8 cellular contexts compared by ENCODE assay signal in the genomic region with DNA sequence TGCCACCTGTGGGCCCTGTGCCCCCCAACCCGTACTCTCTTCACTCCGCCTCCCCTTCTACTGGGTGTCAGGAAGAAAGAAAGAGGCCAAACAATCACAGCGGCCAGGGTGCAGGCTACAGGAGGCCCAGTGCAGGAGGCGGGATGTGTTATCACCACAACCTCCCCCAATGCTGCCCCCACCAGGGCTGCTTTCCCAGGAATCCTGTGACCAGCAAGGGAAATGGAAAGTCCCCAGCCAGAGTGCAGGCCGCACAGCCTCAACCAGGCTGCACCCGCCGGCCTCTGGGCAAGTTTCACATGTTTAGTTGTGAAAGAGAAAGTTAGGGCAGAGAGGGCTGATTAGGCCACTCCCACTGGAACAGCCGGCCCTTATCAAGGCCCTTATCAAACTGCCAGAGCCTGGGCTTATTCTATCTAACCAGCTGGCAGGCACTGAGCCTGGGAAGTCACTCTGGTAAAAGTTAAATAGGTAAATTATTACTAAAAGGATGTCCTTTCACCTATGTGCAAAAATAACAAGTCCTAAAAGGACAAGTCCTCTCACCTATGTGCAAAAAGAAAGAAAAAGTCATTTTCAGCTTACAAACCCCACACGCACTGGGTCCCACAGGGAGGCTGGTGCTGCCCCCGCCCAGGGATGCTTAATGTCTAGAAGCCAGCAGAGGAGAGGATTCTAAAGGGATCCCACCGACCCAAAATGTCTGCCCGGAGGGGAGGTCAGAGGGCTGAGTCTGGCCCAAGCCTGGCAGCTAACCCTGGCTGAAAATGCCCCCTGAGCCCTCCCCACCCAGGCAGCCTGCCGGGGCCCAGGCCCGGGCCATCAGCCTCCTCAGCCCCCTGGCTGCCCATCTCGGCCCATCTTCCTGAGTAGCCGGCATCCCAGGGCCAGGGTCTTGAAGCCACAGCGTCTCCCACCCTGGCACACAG. TPM values are rescaled to one million over a fixed set of nuclear protein-coding genes. Genes with fewer than 3 reads are reported as not detected.
A peak's percentile ranks its signal among the peaks of the same experiment; 100 is the strongest.
DNase-seq lines count a peak whose midpoint lies in the region; ATAC-seq and FAIRE-seq lines count a peak whose summit lies in the region.
"Had no signal": no experiment of that assay in that cellular context is flagged by ENCODE, and none has a peak within 500 bp of the region (broad histone marks: within the 10 kb centered on the region; RNA-seq: fewer than 3 reads in every experiment).

No MANE protein-coding gene starts in this region.

- H3K36me3 Mint-ChIP-seq in activated naive CD8-positive, alpha-beta T cell treated with anti-CD3 and anti-CD28 coated beads, Interleukin-2, amount 10 ng/mL, durations not matched to agents 7 days and 5 days, result peaks cover 8% of the 10 kb centered on the region

- no peaks in the 10 kb centered on the region for H3K9me3 ChIP-seq in iPS-18a (ENCODE audit: control insufficient read depth, low read depth, low read length)

- H3K27ac Mint-ChIP-seq in activated naive CD8-positive, alpha-beta T cell treated with anti-CD3 and anti-CD28 coated beads, Interleukin-2, amount 10 ng/mL, durations not matched to agents 7 days and 5 days, result peak overlapping the region; percentile 98

- H3K27me3 ChIP-seq in iPS-18a (ENCODE audit: control insufficient read depth, insufficient read depth, low read length), result no peaks in the 10 kb centered on the region

- H3K4me1 ChIP-seq in iPS-18a (ENCODE audit: control insufficient read depth, low read depth, low read length), result peaks cover 12% of the 10 kb centered on the region

- H3K4me3 ChIP-seq in iPS-18a (ENCODE audit: low read length), result no peak overlapping the region

- peak overlapping the region; percentile 85 for H3K4me3 Mint-ChIP-seq in activated naive CD8-positive, alpha-beta T cell treated with anti-CD3 and anti-CD28 coated beads, Interleukin-2, amount 10 ng/mL, durations not matched to agents 7 days and 5 days

- peak; percentile 90 for FAIRE-seq in RCC 7860 (lab: Jason Lieb, UNC)
- FAIRE-seq: islet of Langerhans had no signal

- peaks cover 42% of the 10 kb centered on the region for H3K4me1 Mint-ChIP-seq in activated naive CD8-positive, alpha-beta T cell treated with anti-CD3 and anti-CD28 coated beads, Interleukin-2, amount 10 ng/mL, durations not matched to agents 7 days and 5 days

- peak overlapping the region; percentile 53 for H3K27ac ChIP-seq in iPS-18a (ENCODE audit: low read length)

- peak; percentile 83 for DNase-seq in RCC 7860 (ENCODE audit: low spot score)
- peak; percentile 73 for DNase-seq in activated naive CD8-positive, alpha-beta T cell treated with anti-CD3 and anti-CD28 coated beads, Interleukin-2, amount 10 ng/mL, durations not matched to agents 7 days and 5 days
- DNase-seq in stimulated activated CD4-positive, alpha-beta T cell treated with anti-CD3 and anti-CD28 coated beads, Interleukin-15, amount 100 ng/mL, for 48 hours (ENCODE audit: low read depth in 2 of 2), result peak; percentile 24 to 40
- DNase-seq in NCI-H524 (lab: John Stamatoyannopoulos, UW), result no peak

- no peaks in the 10 kb centered on the region for H3K9me3 Mint-ChIP-seq in activated naive CD8-positive, alpha-beta T cell treated with anti-CD3 and anti-CD28 coated beads, Interleukin-2, amount 10 ng/mL, durations not matched to agents 7 days and 5 days

- POLR2A ChIA-PET in activated naive CD8-positive, alpha-beta T cell treated with anti-CD3 and anti-CD28 coated beads, Interleukin-2, amount 10 ng/mL, durations not matched to agents 7 days and 5 days (lab: Charles Lee), result interaction anchor here (0.8 to 5.5 kb wide), 6 partner anchors 8 to 124 kb away, joined by 3 to 60 read pairs (median 4); partner anchors contain the start of genes ACOT7 and ICMT

- no peaks in the 10 kb centered on the region for H3K27me3 Mint-ChIP-seq in activated naive CD8-positive, alpha-beta T cell treated with anti-CD3 and anti-CD28 coated beads, Interleukin-2, amount 10 ng/mL, durations not matched to agents 7 days and 5 days

- no peaks in the 10 kb centered on the region for H3K36me3 ChIP-seq in iPS-18a (ENCODE audit: control insufficient read depth, low read depth, low read length)

- peak; percentile 64 for ATAC-seq in GM18858 (IDR thresholded peaks at IDR 0.05; ENCODE audit: unreplicated experiment)
- peak; percentile 88 for ATAC-seq in HG02884 (IDR thresholded peaks at IDR 0.05; ENCODE audit: unreplicated experiment)
- peak; percentile 79 for ATAC-seq in activated naive CD8-positive, alpha-beta T cell treated with anti-CD3 and anti-CD28 coated beads, Interleukin-2, amount 10 ng/mL, durations not matched to agents 7 days and 5 days (ENCODE audit: low read depth)

- peak overlapping the region; percentile 17 for H3K9ac ChIP-seq in iPS-18a (ENCODE audit: low read length)

RNA-seq across cellular contexts. Expression of gene ACOT7, which starts 33.7 kb away (rescaled TPM):
- 10 to 100 TPM; 43.9 to 52.8 TPM for total RNA-seq in activated naive CD8-positive, alpha-beta T cell treated with anti-CD3 and anti-CD28 coated beads, Interleukin-2, amount 10 ng/mL, durations not matched to agents 7 days and 5 days

RNA-seq across cellular contexts. Expression of gene HES2, which starts 59.9 kb away (rescaled TPM):
- total RNA-seq in activated naive CD8-positive, alpha-beta T cell treated with anti-CD3 and anti-CD28 coated beads, Interleukin-2, amount 10 ng/mL, durations not matched to agents 7 days and 5 days, result under 1 TPM in 1 of 2 experiments, not detected in 1; 0.34 TPM

Comparison
In these comparisons a context has a peak if more than half of its experiments do, and no peak if none do; other contexts are left out.
1. DNase-seq: peak in RCC 7860 (single experiment), activated naive CD8-positive, alpha-beta T cell treated with anti-CD3 and anti-CD28 coated beads, Interleukin-2, amount 10 ng/mL, durations not matched to agents 7 days and 5 days (single experiment) and stimulated activated CD4-positive, alpha-beta T cell treated with anti-CD3 and anti-CD28 coated beads, Interleukin-15, amount 100 ng/mL, for 48 hours (2 of 2); none in NCI-H524 (0 of 2).
2. Peak in every context shown above with its lines, with median percentiles within 50 percentile points of each other: ATAC-seq.